Comparison of ENCODE assay signal across 8 cellular contexts in the genomic region with DNA sequence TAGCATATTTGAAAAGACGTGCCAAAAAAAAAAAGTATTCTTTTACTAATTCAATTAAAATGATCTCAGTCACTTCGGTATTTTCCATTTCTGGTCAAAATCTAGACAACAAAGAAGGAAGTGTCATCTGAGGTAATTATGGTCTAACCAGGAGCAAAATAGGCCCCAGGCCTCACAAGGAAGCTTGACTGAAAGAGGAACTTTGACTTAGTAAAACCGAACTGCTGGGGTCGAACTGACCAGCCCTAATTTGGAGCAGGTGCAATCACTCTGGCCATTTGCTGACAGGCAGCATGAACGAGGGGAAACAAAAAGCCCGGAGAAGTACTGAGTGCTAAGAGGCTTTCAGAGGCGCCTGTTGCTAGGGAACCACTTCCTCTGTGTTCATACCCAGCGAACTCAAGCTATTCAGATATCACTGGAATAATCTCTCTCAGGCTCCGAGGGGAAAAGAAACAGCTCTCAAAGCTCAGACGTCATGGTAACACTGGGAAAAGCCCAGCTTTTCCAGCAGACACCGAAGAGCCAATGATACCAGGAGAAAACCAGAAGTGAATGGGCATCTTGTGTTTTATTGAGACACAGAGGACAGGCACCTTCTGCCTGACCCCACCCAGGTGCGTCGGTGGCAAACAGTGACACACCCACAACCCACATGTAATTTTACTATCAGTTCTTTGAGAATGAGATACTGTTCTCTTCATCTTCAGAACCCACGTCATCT.
DNase-seq lines count a peak whose midpoint lies in the region; ATAC-seq, FAIRE-seq and TF ChIP-seq lines count a peak whose summit lies in the region.

No MANE protein-coding gene starts in this region.

- no peaks in the 10 kb centered on the region for H3K36me3 Mint-ChIP-seq in activated CD4-positive, alpha-beta T cell treated with anti-CD3 and anti-CD28 coated beads, Interleukin-2, amount 10 ng/mL, durations not matched to agents 24 days and 14 days (ENCODE audit: low read depth)

- intact Hi-C loops in activated CD4-positive, alpha-beta T cell treated with anti-CD3 and anti-CD28 coated beads, Interleukin-2, amount 10 ng/mL, durations not matched to agents 24 days and 14 days (cut with micrococcal nuclease), result loop anchor here (1.0 to 5.0 kb wide), 8 partner anchors 11 to 639 kb away; a partner anchor contains a TSS

- peak overlapping the region; percentile 70 for H3K4me3 Mint-ChIP-seq in activated CD4-positive, alpha-beta T cell treated with anti-CD3 and anti-CD28 coated beads, Interleukin-2, amount 10 ng/mL, durations not matched to agents 24 days and 14 days

- peak; percentile 94 for ATAC-seq in HG02763 (IDR thresholded peaks at IDR 0.05; ENCODE audit: unreplicated experiment)

- H3K4me1 Mint-ChIP-seq in activated CD4-positive, alpha-beta T cell treated with anti-CD3 and anti-CD28 coated beads, Interleukin-2, amount 10 ng/mL, durations not matched to agents 24 days and 14 days, result peaks cover 56% of the 10 kb centered on the region

- DNase-seq in GM12892 (ENCODE audit: insufficient read length) (peak; percentile 45), NCI-H2081 (lab: John Stamatoyannopoulos, UW) (peak; percentile 42 to 79), dermis blood vessel endothelial cell (peak; percentile 85), medulla oblongata (ENCODE audit: extremely low spot score) (peak; percentile 90), epidermal melanocyte (ENCODE audit: insufficient read length, low spot score) (no peak)
- DNase-seq in activated CD4-positive, alpha-beta T cell treated with anti-CD3 and anti-CD28 coated beads, Interleukin-2, amount 10 ng/mL, durations not matched to agents 24 days and 14 days, result peak; percentile 92
- peak; percentile 23 to 58 (median 45) for DNase-seq in stimulated activated CD4-positive, alpha-beta T cell treated with anti-CD3 and anti-CD28 coated beads, TNF-alpha, amount 100 ng/mL, for 4 hours (ENCODE audit: low read depth in 3 of 3)

- peak; percentile 95 for FAIRE-seq in GM12892 (lab: Jason Lieb, UNC)

- H3K27ac Mint-ChIP-seq in activated CD4-positive, alpha-beta T cell treated with anti-CD3 and anti-CD28 coated beads, Interleukin-2, amount 10 ng/mL, durations not matched to agents 24 days and 14 days, result peak overlapping the region; percentile 97

- H3K27me3 Mint-ChIP-seq in activated CD4-positive, alpha-beta T cell treated with anti-CD3 and anti-CD28 coated beads, Interleukin-2, amount 10 ng/mL, durations not matched to agents 24 days and 14 days, result no peaks in the 10 kb centered on the region

- no peak for TF ChIP-seq POLR2A in GM12892 (IDR thresholded peaks at IDR 0.05; ENCODE audit: low read depth, low read length)

- peaks cover 13% of the 10 kb centered on the region for H3K9me3 Mint-ChIP-seq in activated CD4-positive, alpha-beta T cell treated with anti-CD3 and anti-CD28 coated beads, Interleukin-2, amount 10 ng/mL, durations not matched to agents 24 days and 14 days
